16 cellular contexts compared by ENCODE assay signal in the genomic region with DNA sequence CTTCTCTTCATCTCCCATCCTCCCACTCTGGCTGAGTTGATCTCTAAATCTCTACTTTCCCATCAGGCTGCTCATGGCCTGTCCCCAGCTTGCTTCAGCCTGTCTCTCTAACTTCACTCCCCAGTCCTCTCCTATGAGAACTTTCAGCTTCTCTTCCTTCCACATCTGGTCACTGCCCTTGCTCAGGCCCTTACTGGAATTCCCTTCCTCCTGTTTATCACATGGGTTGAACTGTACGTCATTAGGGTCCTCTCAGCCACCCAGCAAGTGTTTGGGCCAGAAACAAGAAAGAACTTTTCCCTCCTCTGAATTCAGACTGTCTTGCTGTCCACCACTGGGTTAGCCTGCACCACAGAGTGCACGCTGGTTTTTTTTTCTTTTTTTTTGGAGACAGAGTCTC. TPM values are rescaled to one million over a fixed set of nuclear protein-coding genes. Genes with fewer than 3 reads are reported as not detected.
DNase-seq lines count a peak whose midpoint lies in the region; ATAC-seq and TF ChIP-seq lines count a peak whose summit lies in the region.
"Had no signal": no experiment of that assay in that cellular context is flagged by ENCODE, and none has a peak within 500 bp of the region (broad histone marks: within the 10 kb centered on the region; RNA-seq: fewer than 3 reads in every experiment).

No MANE protein-coding gene starts in this region.

- H3K9me3 Mint-ChIP-seq in stimulated activated naive CD8-positive, alpha-beta T cell treated with anti-CD3 and anti-CD28 coated beads, Interleukin-15, Interleukin-2, amounts not matched to agents 100 ng/mL and 50 ng/mL, for 24 hours = no peaks in the 10 kb centered on the region
- no peaks in the 10 kb centered on the region for H3K9me3 Mint-ChIP-seq in effector memory CD8-positive, alpha-beta T cell
- no peaks in the 10 kb centered on the region for H3K9me3 Mint-ChIP-seq in neural crest cell
- H3K9me3 Mint-ChIP-seq: CD14-positive monocyte had no signal

- no peak overlapping the region for H3K4me3 Mint-ChIP-seq in stimulated activated naive CD8-positive, alpha-beta T cell treated with anti-CD3 and anti-CD28 coated beads, Interleukin-15, Interleukin-2, amounts not matched to agents 100 ng/mL and 50 ng/mL, for 24 hours
- H3K4me3 Mint-ChIP-seq in effector memory CD8-positive, alpha-beta T cell = no peak overlapping the region
- H3K4me3 Mint-ChIP-seq in neural crest cell = peak overlapping the region; percentile 35
- H3K4me3 Mint-ChIP-seq: CD14-positive monocyte had no signal

- DNase-seq in stimulated activated naive CD8-positive, alpha-beta T cell treated with anti-CD3 and anti-CD28 coated beads, Interleukin-15, Interleukin-2, amounts not matched to agents 100 U/mL and 50 U/mL, for 24 hours = no peak
- no peak for DNase-seq in effector memory CD8-positive, alpha-beta T cell
- DNase-seq in neural crest cell (ENCODE audit: low read depth, low spot score) = no peak
- no peak for DNase-seq in NCI-H146 treated with DMSO at 0.1 percent for 48 hours (lab: John Stamatoyannopoulos, UW; ENCODE audit: unreplicated experiment)
- DNase-seq in activated CD8-positive, alpha-beta memory T cell treated with anti-CD3 and anti-CD28 coated beads for 24 hours = no peak
- DNase-seq: activated CD4-positive, alpha-beta T cell treated with anti-CD3 and anti-CD28 coated beads for 4 hours; activated naive CD4-positive, alpha-beta T cell treated with anti-CD3 and anti-CD28 coated beads, Interleukin-2, amount 50 U/mL, for 16 hours; effector memory CD4-positive, alpha-beta T cell; left cardiac atrium; mucosa of descending colon; NCI-H524 treated with DMSO at 0.1 percent for 48 hours; SW 1271 had no signal

- H3K36me3 Mint-ChIP-seq in stimulated activated naive CD8-positive, alpha-beta T cell treated with anti-CD3 and anti-CD28 coated beads, Interleukin-15, Interleukin-2, amounts not matched to agents 100 ng/mL and 50 ng/mL, for 24 hours (ENCODE audit: low read depth) = peaks cover 28% of the 10 kb centered on the region
- peaks cover 30% of the 10 kb centered on the region for H3K36me3 Mint-ChIP-seq in effector memory CD8-positive, alpha-beta T cell (ENCODE audit: insufficient read depth)
- no peaks in the 10 kb centered on the region for H3K36me3 Mint-ChIP-seq in neural crest cell (ENCODE audit: low read depth)

- peak overlapping the region; percentile 28 for H3K27ac Mint-ChIP-seq in stimulated activated naive CD8-positive, alpha-beta T cell treated with anti-CD3 and anti-CD28 coated beads, Interleukin-15, Interleukin-2, amounts not matched to agents 100 ng/mL and 50 ng/mL, for 24 hours
- peak overlapping the region; percentile 3 to 59 for H3K27ac Mint-ChIP-seq in effector memory CD8-positive, alpha-beta T cell
- H3K27ac Mint-ChIP-seq in neural crest cell (ENCODE audit: unreplicated experiment) = no peak overlapping the region

- peaks cover 59% of the 10 kb centered on the region for H3K4me1 Mint-ChIP-seq in stimulated activated naive CD8-positive, alpha-beta T cell treated with anti-CD3 and anti-CD28 coated beads, Interleukin-15, Interleukin-2, amounts not matched to agents 100 ng/mL and 50 ng/mL, for 24 hours (ENCODE audit: low read depth)
- H3K4me1 Mint-ChIP-seq in effector memory CD8-positive, alpha-beta T cell (ENCODE audit: low read depth in 2 of 2) = peaks cover 38 to 42% of the 10 kb centered on the region in 2 donors
- peaks cover 16% of the 10 kb centered on the region for H3K4me1 Mint-ChIP-seq in neural crest cell

- ATAC-seq in stimulated activated naive CD8-positive, alpha-beta T cell treated with anti-CD3 and anti-CD28 coated beads, Interleukin-15, Interleukin-2, amounts not matched to agents 100 U/mL and 50 U/mL, for 24 hours = no peak
- no peak for ATAC-seq in effector memory CD8-positive, alpha-beta T cell (replicated peaks)
- no peak for ATAC-seq in HG03460 (IDR thresholded peaks at IDR 0.05; ENCODE audit: unreplicated experiment)
- ATAC-seq in GM18502 (IDR thresholded peaks at IDR 0.05; ENCODE audit: poor library complexity, unreplicated experiment) = no peak
- ATAC-seq: left cardiac atrium, mucosa of descending colon had no signal

- H3K27me3 Mint-ChIP-seq in stimulated activated naive CD8-positive, alpha-beta T cell treated with anti-CD3 and anti-CD28 coated beads, Interleukin-15, Interleukin-2, amounts not matched to agents 100 ng/mL and 50 ng/mL, for 24 hours = no peaks in the 10 kb centered on the region
- H3K27me3 Mint-ChIP-seq in effector memory CD8-positive, alpha-beta T cell = no peaks in the 10 kb centered on the region
- no peaks in the 10 kb centered on the region for H3K27me3 Mint-ChIP-seq in neural crest cell (ENCODE audit: low read depth)

- no peak for TF ChIP-seq CTCF in neural crest cell (conservative IDR thresholded peaks at IDR 0.05)

RNA-seq across cellular contexts. Expression of gene PTPN23, which starts 5.0 kb away (rescaled TPM):
- 43.9 and 47.2 TPM in 2 replicates for total RNA-seq in neural crest cell
